In the genomic region with DNA sequence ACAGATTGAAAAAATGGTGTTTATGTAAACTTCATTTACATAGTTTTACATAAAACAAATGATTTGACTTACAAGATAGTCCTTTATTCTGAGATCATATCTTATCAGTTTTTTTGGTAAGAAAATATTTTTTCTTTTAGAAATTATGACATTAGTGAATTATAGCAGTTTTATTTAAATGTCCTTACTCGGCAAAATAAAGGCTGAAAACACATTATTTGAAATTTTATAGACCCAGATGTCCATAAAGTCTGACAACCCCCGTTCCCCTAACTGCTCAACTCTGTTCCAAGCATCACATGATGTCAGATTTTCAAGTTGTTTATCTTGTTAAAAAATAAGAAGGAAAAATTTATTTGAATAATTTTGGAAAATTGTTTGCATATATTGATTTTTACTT, we compare ENCODE assay signal across 24 cellular contexts. TPM values are rescaled to one million over a fixed set of nuclear protein-coding genes. Genes with fewer than 3 reads are reported as not detected.
DNase-seq lines count a peak whose midpoint lies in the region; ATAC-seq, FAIRE-seq and TF ChIP-seq lines count a peak whose summit lies in the region.
"Had no signal": no experiment of that assay in that cellular context is flagged by ENCODE, and none has a peak within 500 bp of the region (broad histone marks: within the 10 kb centered on the region; RNA-seq: fewer than 3 reads in every experiment).

No MANE protein-coding gene starts in this region.

- no peak overlapping the region for H2BK20ac ChIP-seq in IMR-90 (ENCODE audit: low read depth, low read length)

- H4K91ac ChIP-seq in IMR-90 (ENCODE audit: insufficient read depth, low read depth, low read length): no peak overlapping the region

- H3K27ac ChIP-seq in SK-N-SH (ENCODE audit: low read depth in 2 of 2, low read length in 1 of 2) (no peak overlapping the region), IMR-90 (ENCODE audit: insufficient read depth, low read length) (no peak overlapping the region), SU-DHL-6 (ENCODE audit: low read depth, low read length) (no peak overlapping the region)
- H3K27ac ChIP-seq: 22Rv1; BLaER1 treated with 17β-estradiol and CSF1 and Interleukin-3, amounts not matched to agents 10 nM and 100 nM; GM23248 had no signal

- no peak overlapping the region for H4K5ac ChIP-seq in IMR-90 (ENCODE audit: low read depth, low read length)

- H3K14ac ChIP-seq in IMR-90 (replicated peaks; ENCODE audit: low read depth, low read length): no peak overlapping the region

- DNase-seq in SK-N-SH (no peak), IMR-90 (no peak), NCI-H128 (lab: John Stamatoyannopoulos, UW; ENCODE audit: unreplicated experiment) (no peak), NCI-H1105 (lab: John Stamatoyannopoulos, UW) (no peak)
- DNase-seq: ACHN; AML-193; BE2C; CD4-positive, alpha-beta T cell; CD8-positive, alpha-beta memory T cell; DMS 273 treated with DMSO at 0.1 percent for 48 hours; DMS79; EL; GF-D8; GM23248; H9 had no signal

- no peak overlapping the region for H2AK9ac ChIP-seq in IMR-90 (replicated peaks; ENCODE audit: low read depth, low read length, poor library complexity)

- ATAC-seq in SK-N-SH treated with all-trans-retinoic acid at 6 μM for 48 hours (no peak), IMR-90 (ENCODE audit: low read depth) (no peak), GM21360 (IDR thresholded peaks at IDR 0.05; ENCODE audit: unreplicated experiment) (no peak)
- ATAC-seq: HCT116 had no signal

- H3F3A ChIP-seq in SK-N-SH (replicated peaks; ENCODE audit: insufficient read depth): no peaks in the 10 kb centered on the region
- peaks cover 4% of the 10 kb centered on the region; the same call in 1 of the 2 replicates for H3F3A ChIP-seq in SU-DHL-6 (ENCODE audit: insufficient read depth)

- 67% methylated on average over 2 of the region's 2 CpGs for WGBS in SK-N-SH (ENCODE audit: low lambda C conversion rate)
- no CpG with 5 or more reads among the region's 2 CpGs for WGBS in IMR-90 (ENCODE audit: extremely low coverage in 2 of 2, insufficient read length in 1 of 2), 2 experiments

- no peak overlapping the region for H3K56ac ChIP-seq in IMR-90 (ENCODE audit: extremely low read depth, insufficient read depth, low read length)

- H3K4me3 ChIP-seq in SK-N-SH (ENCODE audit: low read depth in 2 of 2, low read length in 1 of 2): no peak overlapping the region
- no peak overlapping the region for H3K4me3 ChIP-seq in IMR-90 (ENCODE audit: insufficient read depth, low read depth, low read length)
- no peak overlapping the region for H3K4me3 ChIP-seq in SU-DHL-6 (ENCODE audit: insufficient read depth, low read length, poor library complexity, severe bottlenecking)
- H3K4me3 ChIP-seq: BLaER1 treated with 17β-estradiol and CSF1 and Interleukin-3, amounts not matched to agents 10 nM and 100 nM; GM23248 had no signal

- no peak overlapping the region for H3K9ac ChIP-seq in SK-N-SH
- H3K9ac ChIP-seq in IMR-90 (ENCODE audit: low read depth, low read length): no peak overlapping the region
- H3K9ac ChIP-seq in SU-DHL-6 (ENCODE audit: low read length): no peak overlapping the region
- H3K9ac ChIP-seq: BLaER1 treated with 17β-estradiol and CSF1 and Interleukin-3, amounts not matched to agents 10 nM and 100 nM; GM23248 had no signal

- H2BK15ac ChIP-seq in IMR-90 (ENCODE audit: low read depth, low read length): no peak overlapping the region

- TF ChIP-seq RAD21 in SK-N-SH (IDR thresholded peaks at IDR 0.05; ENCODE audit: low read length): no peak
- no peak for TF ChIP-seq RAD21 in IMR-90 (IDR thresholded peaks at IDR 0.05; ENCODE audit: low read length)

- no peak for TF ChIP-seq EP300 in SK-N-SH (IDR thresholded peaks at IDR 0.05; ENCODE audit: borderline replicate concordance in 1 of 2, low read depth in 1 of 2, low read length in 1 of 2)

- no peak overlapping the region for H3K4ac ChIP-seq in IMR-90 (ENCODE audit: low read depth, low read length)

- H3K9me3 ChIP-seq in SK-N-SH (no peaks in the 10 kb centered on the region), IMR-90 (ENCODE audit: control insufficient read depth, insufficient read depth, low read length) (no peaks in the 10 kb centered on the region), SU-DHL-6 (ENCODE audit: insufficient read depth, low read length) (no peaks in the 10 kb centered on the region)
- H3K9me3 ChIP-seq: BE2C; BLaER1 treated with 17β-estradiol and CSF1 and Interleukin-3, amounts not matched to agents 10 nM and 100 nM had no signal

- no peaks in the 10 kb centered on the region for H3K79me1 ChIP-seq in IMR-90 (ENCODE audit: low read depth in 1 of 2, low read length in 2 of 2)

- H2BK120ac ChIP-seq in IMR-90 (ENCODE audit: low read depth, low read length): no peak overlapping the region

- CTCF ChIA-PET in SK-N-SH (lab: Yijun Ruan, JAX): no interaction called here
- CTCF ChIA-PET in IMR-90 (lab: Yijun Ruan, JAX): no interaction called here

- POLR2A ChIA-PET in SK-N-SH (lab: Yijun Ruan, JAX) (no interaction called here), IMR-90 (lab: Charles Lee; ENCODE audit: unreplicated experiment) (no interaction called here)

- intact Hi-C loops in IMR-90 (cut with micrococcal nuclease): no loop called here

- no peak overlapping the region for H3K18ac ChIP-seq in IMR-90 (ENCODE audit: low read depth, low read length)

- FAIRE-seq in endometrium (lab: Jason Lieb, UNC): peak; percentile 8
- FAIRE-seq: GM12891, GM18507 had no signal

- H4K20me1 ChIP-seq in SK-N-SH (ENCODE audit: insufficient read depth): no peaks in the 10 kb centered on the region
- H4K20me1 ChIP-seq in IMR-90 (ENCODE audit: insufficient read depth, low read length): no peaks in the 10 kb centered on the region
- no peaks in the 10 kb centered on the region for H4K20me1 ChIP-seq in SU-DHL-6 (ENCODE audit: low read depth, low read length)
- H4K20me1 ChIP-seq: BLaER1 treated with 17β-estradiol and CSF1 and Interleukin-3, amounts not matched to agents 10 nM and 100 nM had no signal

- dilution Hi-C loops in IMR-90 (cut with HindIII; ENCODE audit: low sequenced_read_pairs, unreplicated experiment): no loop called here

- no peak overlapping the region for H3K23ac ChIP-seq in IMR-90 (ENCODE audit: low read depth, low read length)

- H2BK5ac ChIP-seq in IMR-90 (ENCODE audit: low read depth, low read length, poor library complexity, severe bottlenecking): no peak overlapping the region

- H3K9me2 ChIP-seq in SK-N-SH (no peaks in the 10 kb centered on the region), SU-DHL-6 (replicated peaks; ENCODE audit: insufficient read depth, low read length) (no peaks in the 10 kb centered on the region)

- H3K79me2 ChIP-seq in SK-N-SH (ENCODE audit: insufficient read depth) (no peaks in the 10 kb centered on the region), SU-DHL-6 (ENCODE audit: insufficient read depth, low read length) (no peaks in the 10 kb centered on the region)

- no peak for TF ChIP-seq POLR2A in IMR-90 (IDR thresholded peaks at IDR 0.05; ENCODE audit: low read depth, low read length)

- H2AFZ ChIP-seq in SK-N-SH (ENCODE audit: low read depth) (0 out of 2 replicates have a peak overlapping the region, but pooled peaks have one; percentile 52), IMR-90 (replicated peaks; ENCODE audit: low read length, poor library complexity) (no peak overlapping the region), SU-DHL-6 (ENCODE audit: low read depth, low read length, severe bottlenecking) (no peak overlapping the region)
- H2AFZ ChIP-seq: GM23248 had no signal

- H3K4me1 ChIP-seq in SK-N-SH (ENCODE audit: control insufficient read depth in 1 of 2, insufficient read depth in 2 of 2, low read depth in 1 of 2, low read length in 1 of 2) (no peaks in the 10 kb centered on the region; a peak in 2 of 4 replicates), IMR-90 (ENCODE audit: control insufficient read depth, insufficient read depth, low read length) (no peaks in the 10 kb centered on the region)
- H3K4me1 ChIP-seq: BE2C; BLaER1 treated with 17β-estradiol and CSF1 and Interleukin-3, amounts not matched to agents 10 nM and 100 nM had no signal

- no peak overlapping the region for H2AK5ac ChIP-seq in IMR-90 (ENCODE audit: low read depth, low read length)

- no TSS peak for BruUV-seq in IMR-90 (replicated peaks; lab: Mats Ljungman, UMichigan)

- H3K9me1 ChIP-seq in IMR-90 (ENCODE audit: insufficient read depth, low read length): no peaks in the 10 kb centered on the region

- H4K8ac ChIP-seq in IMR-90 (ENCODE audit: low read depth in 2 of 2, low read length in 2 of 2): no peak overlapping the region

- H3K4me2 ChIP-seq in SK-N-SH (no peak overlapping the region), IMR-90 (ENCODE audit: low read depth, low read length) (no peak overlapping the region), SU-DHL-6 (ENCODE audit: low read depth, low read length, poor library complexity, severe bottlenecking) (peak overlapping the region; percentile 26)
- H3K4me2 ChIP-seq: BLaER1 treated with 17β-estradiol and CSF1 and Interleukin-3, amounts not matched to agents 10 nM and 100 nM had no signal

- in situ Hi-C loops in IMR-90 (cut with MboI; ENCODE audit: low sequenced_read_pairs): no loop called here

- no peaks in the 10 kb centered on the region for H3K27me3 ChIP-seq in SK-N-SH (ENCODE audit: insufficient read depth)
- peaks cover 9% of the 10 kb centered on the region for H3K27me3 ChIP-seq in IMR-90 (ENCODE audit: control insufficient read depth, insufficient read depth, low read length)
- H3K27me3 ChIP-seq in SU-DHL-6 (ENCODE audit: low read length): no peaks in the 10 kb centered on the region
- H3K27me3 ChIP-seq: BE2C; BLaER1 treated with 17β-estradiol and CSF1 and Interleukin-3, amounts not matched to agents 10 nM and 100 nM had no signal

- H3K36me3 ChIP-seq in SK-N-SH (replicated peaks in 1 of 2; ENCODE audit: control insufficient read depth in 1 of 2, insufficient read depth in 2 of 2, low read length in 1 of 2) (no peaks in the 10 kb centered on the region), IMR-90 (ENCODE audit: control insufficient read depth, insufficient read depth, low read length) (no peaks in the 10 kb centered on the region), SU-DHL-6 (ENCODE audit: low read length) (no peaks in the 10 kb centered on the region)
- H3K36me3 ChIP-seq: BE2C; BLaER1 treated with 17β-estradiol and CSF1 and Interleukin-3, amounts not matched to agents 10 nM and 100 nM had no signal

- TF ChIP-seq CTCF in SK-N-SH (IDR thresholded peaks at IDR 0.05) (no peak), IMR-90 (conservative IDR thresholded peaks at IDR 0.05; ENCODE audit: low read depth, low read length) (no peak), SU-DHL-6 (IDR thresholded peaks at IDR 0.05; ENCODE audit: insufficient read depth, low read length, poor library complexity, severe bottlenecking) (no peak)

TF ChIP-seq in SK-N-SH treated with all-trans-retinoic acid at 6 μM for 48 hours, 23 proteins besides CTCF, POLR2A, EP300 and RAD21:
- TF ChIP-seq ZNF8 (CRISPR knock-in tag; IDR thresholded peaks at IDR 0.05): no peak

TF ChIP-seq in IMR-90, 13 proteins besides CTCF, POLR2A, EP300 and RAD21 (continues in another document):
- TF ChIP-seq NFE2L2 (IDR thresholded peaks at IDR 0.05; ENCODE audit: low read depth, low read length): no peak

RNA-seq across cellular contexts. Expression of a gene that starts 46.7 kb away (rescaled TPM):
- polyA plus RNA-seq in SK-N-SH (2012; rRNA removed) (15.0 and 15.8 TPM in 2 replicates), IMR-90 (2012; rRNA removed) (7.8 and 9.8 TPM in 2 replicates)
- polyA plus RNA-seq in SK-N-SH (2012; cell fraction: cytosol; rRNA removed): 20.1 and 22.5 TPM in 2 replicates
- 12.3 and 17.9 TPM in 2 replicates for polyA plus RNA-seq in SK-N-SH (2012; cell fraction: nucleus; rRNA removed)
- total RNA-seq in IMR-90 (2012; rRNA removed): 12.9 and 15.6 TPM in 2 replicates
- 1.3 and 3.8 TPM in 2 replicates for polyA plus RNA-seq in IMR-90 (2012; cell fraction: cytosol; rRNA removed)
- polyA plus RNA-seq in IMR-90 (2012; cell fraction: nucleus; rRNA removed; ENCODE audit: low replicate concordance): 0.72 and 4.9 TPM in 2 replicates
